ENCODE assay signal across 8 cellular contexts in the genomic region with DNA sequence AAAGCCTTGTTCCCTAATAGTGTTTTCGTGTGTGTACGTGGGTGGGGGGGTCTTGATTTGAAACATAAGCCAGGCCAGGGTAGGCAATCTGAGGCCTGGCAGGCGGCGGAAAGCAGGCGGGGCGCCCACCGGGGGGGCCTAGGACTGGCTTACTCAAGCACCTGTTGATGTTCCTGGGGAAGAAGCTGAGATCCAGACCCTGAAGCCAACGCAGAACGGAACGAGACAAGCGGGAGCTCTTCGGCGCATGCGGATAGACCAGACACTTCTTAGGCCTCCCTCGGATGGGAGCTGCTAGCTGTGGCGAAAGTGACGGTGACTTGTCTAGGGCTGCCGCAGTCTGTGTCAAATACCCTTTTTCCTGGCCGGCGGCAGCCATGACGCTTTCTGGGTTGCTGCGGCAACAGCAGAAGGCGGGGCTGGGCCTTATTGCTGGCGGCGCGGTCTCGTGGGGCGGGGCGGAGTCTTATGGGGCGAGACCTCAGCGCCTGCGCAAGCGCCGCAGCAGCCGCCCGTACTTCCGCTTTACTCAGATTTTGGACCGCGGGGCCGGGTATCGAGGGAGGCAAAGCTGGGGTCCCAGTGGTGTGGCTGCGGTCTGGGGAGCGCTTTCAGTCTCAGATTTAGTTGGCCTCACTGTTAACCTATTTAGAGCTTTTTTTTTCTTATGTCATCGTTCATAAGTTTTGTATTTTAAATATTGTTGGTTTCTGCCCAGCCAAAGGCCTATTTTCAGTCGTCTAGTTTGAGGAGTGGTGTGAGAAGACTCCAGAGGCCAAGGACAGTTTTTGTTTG. TPM values are rescaled to one million over a fixed set of nuclear protein-coding genes. Genes with fewer than 3 reads are reported as not detected.
DNase-seq lines count a peak whose midpoint lies in the region; ATAC-seq, FAIRE-seq and TF ChIP-seq lines count a peak whose summit lies in the region.

Gene SPATA4 (minus strand): TSS at position 402 of the 795 bp plus-strand sequence. CDS start 23 bp downstream, at position 379.

- H3K4me3 ChIP-seq in upper lobe of left lung, result peak within 1 kb of the TSS; percentile 55 to 67 (median 65)

- peak; percentile 86 for DNase-seq in GM12892 (ENCODE audit: insufficient read length)
- DNase-seq in NCI-H1694 (lab: John Stamatoyannopoulos, UW), result peak; percentile 55
- DNase-seq in amygdala (lab: John Stamatoyannopoulos, UW), result peak; percentile 35 to 95 (median 86)
- peak; percentile 97 for DNase-seq in left cardiac atrium
- peak; percentile 91 to 99 (median 93) for DNase-seq in posterior cingulate gyrus
- DNase-seq in upper lobe of left lung, result peak; percentile 96 to 98

- H3K4me3 Mint-ChIP-seq in T-helper 1 cell treated with Interleukin-12 subunit alpha and Interleukin-12 subunit beta and Interleukin-4 antibody, amounts not matched to agents 30 μg/mL and 1 μg/mL, for 36 hours, result peak within 1 kb of the TSS; percentile 81

- H3K27me3 ChIP-seq in upper lobe of left lung, result no peaks in the 10 kb centered on the region

- H3K27ac ChIP-seq in upper lobe of left lung, result peak within 1 kb of the TSS; percentile 59 to 77 (median 69)

- peak within 1 kb of the TSS; percentile 85 for H3K27ac Mint-ChIP-seq in T-helper 1 cell treated with Interleukin-12 subunit alpha and Interleukin-12 subunit beta and Interleukin-4 antibody, amounts not matched to agents 30 μg/mL and 1 μg/mL, for 36 hours

- 1 to 3% methylated on average over 16 to 43 of the region's 45 CpGs for WGBS in upper lobe of left lung, 2 donors

- no peak for TF ChIP-seq EP300 in upper lobe of left lung (IDR thresholded peaks at IDR 0.05)

- peaks cover 3% of the 10 kb centered on the region for H3K9me3 Mint-ChIP-seq in T-helper 1 cell treated with Interleukin-12 subunit alpha and Interleukin-12 subunit beta and Interleukin-4 antibody, amounts not matched to agents 30 μg/mL and 1 μg/mL, for 36 hours

- no peak for TF ChIP-seq POLR2A in GM12892 (IDR thresholded peaks at IDR 0.05; ENCODE audit: low read depth, low read length)
- TF ChIP-seq POLR2A in upper lobe of left lung (IDR thresholded peaks at IDR 0.05), result peak in 3 of 4 donors; percentile 45 to 73 (median 56)

- ATAC-seq in HG02885 (IDR thresholded peaks at IDR 0.05; ENCODE audit: poor library complexity, unreplicated experiment) (peak; percentile 97), left cardiac atrium (peak; percentile 100), upper lobe of left lung (ENCODE audit: low FRiP score in 2 of 2) (peak; percentile 98 to 100)

- TF ChIP-seq CTCF in upper lobe of left lung (IDR thresholded peaks at IDR 0.05), result no peak

- FAIRE-seq in GM12892 (lab: Jason Lieb, UNC), result peak; percentile 99

- H3K36me3 Mint-ChIP-seq in T-helper 1 cell treated with Interleukin-12 subunit alpha and Interleukin-12 subunit beta and Interleukin-4 antibody, amounts not matched to agents 30 μg/mL and 1 μg/mL, for 36 hours (ENCODE audit: low read depth), result peaks cover 4% of the 10 kb centered on the region

- H3K9me3 ChIP-seq in upper lobe of left lung, result no peaks in the 10 kb centered on the region

- peaks cover 0 to 7% (median 1%) of the 10 kb centered on the region in 4 donors for H3K4me1 ChIP-seq in upper lobe of left lung

- intact Hi-C loops in left cardiac atrium (cut with DNase I) (no loop called here), posterior cingulate gyrus (cut with DNase I) (loop anchor here (2.0 to 10.0 kb wide), 3 partner anchors 79 to 125 kb away; no protein-coding TSS in a partner anchor)

- peaks cover 46% of the 10 kb centered on the region for H3K27me3 Mint-ChIP-seq in T-helper 1 cell treated with Interleukin-12 subunit alpha and Interleukin-12 subunit beta and Interleukin-4 antibody, amounts not matched to agents 30 μg/mL and 1 μg/mL, for 36 hours (ENCODE audit: low read depth)

- H3K4me1 Mint-ChIP-seq in T-helper 1 cell treated with Interleukin-12 subunit alpha and Interleukin-12 subunit beta and Interleukin-4 antibody, amounts not matched to agents 30 μg/mL and 1 μg/mL, for 36 hours (ENCODE audit: low read depth), result peaks cover 8% of the 10 kb centered on the region

- no peaks in the 10 kb centered on the region for H3K36me3 ChIP-seq in upper lobe of left lung

RNA-seq across cellular contexts. Expression of gene SPATA4, which starts in this region (rescaled TPM):
- not detected for polyA plus RNA-seq in GM12892 (2012; ENCODE audit: missing spikeins)
- total RNA-seq in left cardiac atrium (under 1 TPM in 1 of 2 donors, not detected in 1; 0.27 TPM), upper lobe of left lung (1 to 10 TPM in 2 of 6 donors, under 1 TPM in 2, not detected in 2; 0.61 to 4.9 (median 0.91) TPM)

Comparison
In these comparisons a context has a peak if more than half of its experiments do, and no peak if none do; other contexts are left out.
1. Peak in every context shown above with its lines: DNase-seq, ATAC-seq, H3K4me3 ChIP-seq and H3K27ac ChIP-seq.
2. Peak in DNase-seq and ATAC-seq in left cardiac atrium; RNA of the gene not detected or under 1 TPM.